ENCODE assay signal across 10 cellular contexts in the genomic region with DNA sequence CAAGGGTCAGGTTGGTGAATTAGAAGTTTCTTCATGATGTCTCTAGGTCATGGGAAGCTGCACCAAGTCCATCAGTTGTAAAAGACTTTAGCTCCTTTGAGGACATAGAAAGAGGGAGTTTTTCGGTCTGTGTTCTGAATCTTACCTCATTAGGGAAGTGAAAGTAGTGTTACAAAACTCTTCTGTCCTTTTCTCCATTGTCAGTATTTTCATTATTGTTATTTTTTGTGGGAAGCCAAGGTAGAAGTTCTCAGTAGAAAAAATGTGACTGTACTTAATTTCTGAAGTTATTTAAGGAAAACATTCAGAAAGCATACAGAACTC.
A peak's percentile ranks its signal among the peaks of the same experiment; 100 is the strongest.
DNase-seq lines count a peak whose midpoint lies in the region; ATAC-seq lines count a peak whose summit lies in the region.
"Had no signal": no experiment of that assay in that cellular context is flagged by ENCODE, and none has a peak within 500 bp of the region (broad histone marks: within the 10 kb centered on the region; RNA-seq: fewer than 3 reads in every experiment).

No MANE protein-coding gene starts in this region.

- ATAC-seq in GM18858 (IDR thresholded peaks at IDR 0.05; ENCODE audit: unreplicated experiment): peak; percentile 88
- ATAC-seq in GM21529 (IDR thresholded peaks at IDR 0.05; ENCODE audit: unreplicated experiment): peak; percentile 86
- peak; percentile 68 for ATAC-seq in HG03520 (IDR thresholded peaks at IDR 0.05; ENCODE audit: unreplicated experiment)
- ATAC-seq in HG03108 (IDR thresholded peaks at IDR 0.05; ENCODE audit: unreplicated experiment): no peak

- DNase-seq in midbrain (lab: John Stamatoyannopoulos, UW) (peak; percentile 26), NCI-H2081 treated with DMSO at 0.1 percent for 48 hours (lab: John Stamatoyannopoulos, UW) (no peak), activated gamma-delta T cell (lab: John Stamatoyannopoulos, UW) (no peak), glomerular visceral epithelial cell (ENCODE audit: extremely low spot score) (no peak)
- DNase-seq: amniotic stem cell, KBM-7 had no signal
